ENCODE assay signal across 25 cellular contexts in the genomic region with DNA sequence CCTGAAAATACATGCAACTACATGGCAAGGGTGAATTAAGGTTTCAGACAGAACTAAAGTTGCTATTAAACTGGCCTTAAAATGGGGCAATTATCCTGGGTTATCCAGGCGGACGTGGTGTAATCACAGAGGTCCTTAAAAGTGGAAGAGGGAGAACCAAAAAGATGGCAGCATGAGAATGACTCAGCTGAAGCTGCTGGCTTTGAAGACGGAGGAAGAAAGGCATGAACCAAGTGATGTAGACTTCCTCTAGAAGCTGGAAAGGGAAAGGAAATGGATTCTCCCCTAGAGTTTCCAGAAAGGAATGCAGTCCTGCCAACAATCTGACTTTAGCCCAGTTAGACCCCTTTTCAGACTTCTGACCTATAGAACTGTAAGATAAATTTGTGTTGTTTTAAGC.
"Had no signal": no experiment of that assay in that cellular context is flagged by ENCODE, and none has a peak within 500 bp of the region (broad histone marks: within the 10 kb centered on the region; RNA-seq: fewer than 3 reads in every experiment).

No MANE protein-coding gene starts in this region.

- ATAC-seq: activated CD4-positive, alpha-beta T cell treated with anti-CD3 and anti-CD28 coated beads for 36 hours; left lung; natural killer cell had no signal

- H3K27me3 Mint-ChIP-seq: activated naive CD8-positive, alpha-beta T cell treated with anti-CD3 and anti-CD28 coated beads for 36 hours had no signal

- H3K36me3 ChIP-seq: left lung, prostate gland, thoracic aorta, vagina had no signal

- H3K4me1 Mint-ChIP-seq: activated B cell treated with CpG ODN at 0.5 μM for 24 hours; activated CD4-positive, alpha-beta T cell treated with anti-CD3 and anti-CD28 coated beads for 36 hours; activated naive CD8-positive, alpha-beta T cell treated with anti-CD3 and anti-CD28 coated beads for 36 hours; central memory CD8-positive, alpha-beta T cell; immature natural killer cell; mesothelial cell of epicardium; natural killer cell had no signal

- H3K36me3 Mint-ChIP-seq: activated naive CD8-positive, alpha-beta T cell treated with anti-CD3 and anti-CD28 coated beads for 36 hours had no signal

- H3K27ac ChIP-seq: coronary artery, epithelial cell of prostate, left lung, prostate gland, spleen, thoracic aorta, vagina had no signal

- H3K27ac Mint-ChIP-seq: activated B cell treated with CpG ODN at 0.5 μM for 24 hours; activated CD4-positive, alpha-beta T cell treated with anti-CD3 and anti-CD28 coated beads for 36 hours; activated naive CD8-positive, alpha-beta T cell treated with anti-CD3 and anti-CD28 coated beads for 36 hours; immature natural killer cell; mesothelial cell of epicardium; natural killer cell; type B pancreatic cell had no signal

- H3K4me3 ChIP-seq: coronary artery, left lung, lung, prostate gland, spleen, thoracic aorta, vagina had no signal

- H3K4me3 Mint-ChIP-seq: activated B cell treated with CpG ODN at 0.5 μM for 24 hours; activated CD4-positive, alpha-beta T cell treated with anti-CD3 and anti-CD28 coated beads for 36 hours; activated naive CD8-positive, alpha-beta T cell treated with anti-CD3 and anti-CD28 coated beads for 36 hours; central memory CD8-positive, alpha-beta T cell; immature natural killer cell; mesothelial cell of epicardium; natural killer cell; type B pancreatic cell had no signal

- H3K4me1 ChIP-seq: left lung, prostate gland, spleen, vagina had no signal

- H3K9me3 ChIP-seq: prostate gland had no signal

- FAIRE-seq: astrocyte had no signal

- DNase-seq: activated B cell treated with CpG ODN at 0.5 μM for 24 hours; activated CD4-positive, alpha-beta T cell treated with anti-CD3 and anti-CD28 coated beads for 36 hours; activated CD4-positive, alpha-beta T cell treated with anti-CD3 and anti-CD28 coated beads, Interleukin-2, amount 50 U/mL, for 48 hours; activated naive CD4-positive, alpha-beta T cell treated with Interleukin-2 at 50 U/mL for 16 hours; activated naive CD8-positive, alpha-beta T cell treated with anti-CD3 and anti-CD28 coated beads for 36 hours; activated T-cell treated with anti-CD3 and anti-CD28 coated beads, Interleukin-2, amount 50 U/mL, for 48 hours; foreskin fibroblast; immature natural killer cell; kidney glomerular epithelial cell; left lung; natural killer cell; spleen; stimulated activated CD4-positive, alpha-beta T cell treated with anti-CD3 and anti-CD28 coated beads, Interleukin-4, amount 100 ng/mL, for 1 hour; stimulated activated naive CD4-positive, alpha-beta T cell; T1000 had no signal

- H3K27me3 ChIP-seq: left lung, spleen, vagina had no signal
